In genomic region chr2:224930124-224930523, GRCh38 we compare ENCODE assay signal across 1 cellular context.
TF ChIP-seq lines count a peak whose summit lies in the region.

No MANE protein-coding gene starts in this region.

TF ChIP-seq in WTC11, 78 proteins besides CTCF, POLR2A, EP300 and RAD21 (continued from another document):
- TF ChIP-seq ZNF281 (CRISPR knock-in tag; IDR thresholded peaks at IDR 0.05) (no peak), NR3C1 (CRISPR knock-in tag; conservative IDR thresholded peaks at IDR 0.05; ENCODE audit: low read depth) (no peak), ESRRA (CRISPR knock-in tag; IDR thresholded peaks at IDR 0.05; ENCODE audit: borderline replicate concordance) (no peak), ZNF425 (CRISPR knock-in tag; conservative IDR thresholded peaks at IDR 0.05) (no peak), ZNF416 (CRISPR knock-in tag; IDR thresholded peaks at IDR 0.05) (no peak)
